ENCODE assay signal across 28 cellular contexts in genomic region chr17:11545002-11545401, GRCh38. TPM values are rescaled to one million over a fixed set of nuclear protein-coding genes. Genes with fewer than 3 reads are reported as not detected.
DNase-seq lines count a peak whose midpoint lies in the region; ATAC-seq, FAIRE-seq and TF ChIP-seq lines count a peak whose summit lies in the region.
"Had no signal": no experiment of that assay in that cellular context is flagged by ENCODE, and none has a peak within 500 bp of the region (broad histone marks: within the 10 kb centered on the region; RNA-seq: fewer than 3 reads in every experiment).

No MANE protein-coding gene starts in this region.

- H3K27me3 ChIP-seq in A673 (replicated peaks; ENCODE audit: insufficient read depth, low read depth, low read length, poor library complexity) (no peaks in the 10 kb centered on the region), K562 (ENCODE audit: control insufficient read depth in 2 of 2, insufficient read depth in 2 of 2, low read length in 2 of 2) (no peaks in the 10 kb centered on the region)
- H3K27me3 ChIP-seq: BE2C, BLaER1 had no signal

- CTCF ChIA-PET in A549 (lab: Yijun Ruan, JAX) = interaction anchor here (0.6 kb wide), 1 partner anchor 941 kb away, joined by 4 read pairs; no protein-coding TSS in a partner anchor
- CTCF ChIA-PET in A673 (lab: Charles Lee) = interaction anchor here (0.7 kb wide), 1 partner anchor 9 kb away, joined by 4 read pairs; no protein-coding TSS in a partner anchor
- CTCF ChIA-PET in K562 (lab: Yijun Ruan, JAX; ENCODE audit: low intra/inter-chr PET ratio) = no interaction called here

- H3K4me2 ChIP-seq in A549 (no peak overlapping the region), K562 (ENCODE audit: insufficient read depth, low read length) (no peak overlapping the region)
- H3K4me2 ChIP-seq: BLaER1 had no signal

- H3K4me1 ChIP-seq in A549 (no peaks in the 10 kb centered on the region), A673 (ENCODE audit: insufficient read depth, low read length, poor library complexity, severe bottlenecking) (peaks cover 33% of the 10 kb centered on the region), K562 (replicated peaks in 1 of 2; ENCODE audit: control insufficient read depth in 2 of 2, insufficient read depth in 2 of 2, low read length in 2 of 2) (no peaks in the 10 kb centered on the region)
- H3K4me1 ChIP-seq: BE2C, BLaER1 had no signal

- no peaks in the 10 kb centered on the region for H3K79me2 ChIP-seq in K562 (ENCODE audit: control insufficient read depth, insufficient read depth, low read length)

- TF ChIP-seq CTCF in A549 (IDR thresholded peaks at IDR 0.05) (no peak), A673 (conservative IDR thresholded peaks at IDR 0.05; ENCODE audit: low read depth, low read length) (no peak), K562 (IDR thresholded peaks at IDR 0.05 in 2 of 3, conservative IDR thresholded peaks at IDR 0.05 in 1 of 3; ENCODE audit: insufficient read depth in 2 of 3, low read depth in 1 of 3, low read length in 3 of 3) (no peak)

- FAIRE-seq in A549 (lab: Jason Lieb, UNC) (no peak), K562 (lab: Jason Lieb, UNC) (no peak)
- FAIRE-seq: A204.1, GM12878, GM12892, GM18507 had no signal

- H3K4me3 ChIP-seq in A549 (no peak overlapping the region), A673 (ENCODE audit: low read depth, low read length, poor library complexity, severe bottlenecking) (no peak overlapping the region), K562 (no peak overlapping the region)
- H3K4me3 ChIP-seq: BLaER1, GM12878 had no signal

- DNase-seq in A549 (ENCODE audit: low read depth in 1 of 2, low spot score in 1 of 2) (no peak), A673 (ENCODE audit: low spot score) (peak; percentile 41), K562 (ENCODE audit: extremely low read depth in 1 of 4, low spot score in 3 of 4) (no peak), NCI-H1930 (lab: John Stamatoyannopoulos, UW) (no peak), NCI-H2029 (lab: John Stamatoyannopoulos, UW) (no peak)
- DNase-seq: 8988T; ACHN; BE2C; C1 segment of cervical spinal cord; CD4-positive, alpha-beta memory T cell; CD4-positive, CD25-positive, alpha-beta regulatory T cell; CD8-positive, alpha-beta memory T cell; COR-L47; DMS 273 treated with DMSO at 0.1 percent for 48 hours; DMS153; DMS53; DMS79; DND-41; EL; GDM1 had no signal

- no peak for TF ChIP-seq EP300 in A549 (IDR thresholded peaks at IDR 0.05)
- no peak for TF ChIP-seq EP300 in K562 (IDR thresholded peaks at IDR 0.05; ENCODE audit: low read length)

- H3K27ac ChIP-seq in A549 (no peak overlapping the region), A673 (ENCODE audit: low read depth, low read length, poor library complexity, severe bottlenecking) (peak overlapping the region; percentile 58), K562 (ENCODE audit: extremely low read depth, low read depth, low read length) (no peak overlapping the region)
- H3K27ac ChIP-seq: BLaER1 had no signal

- TF ChIP-seq POLR2A in A549 (IDR thresholded peaks at IDR 0.05; ENCODE audit: low read length) (no peak), K562 (conservative IDR thresholded peaks at IDR 0.05) (no peak)

- intact Hi-C loops in A673 (cut with micrococcal nuclease; ENCODE audit: unreplicated experiment) = no loop called here
- intact Hi-C loops in K562 (cut with micrococcal nuclease) = no loop called here

- H4K20me1 ChIP-seq in K562 (replicated peaks; ENCODE audit: control insufficient read depth, insufficient read depth, low read length) = no peaks in the 10 kb centered on the region
- H4K20me1 ChIP-seq: BLaER1 had no signal

- no peaks in the 10 kb centered on the region for H3K9me1 ChIP-seq in K562 (ENCODE audit: control insufficient read depth, insufficient read depth, low read length)

- H3K9me3 ChIP-seq in A549 (peaks cover 3% of the 10 kb centered on the region; the same call in 1 of the 3 replicates), A673 (ENCODE audit: low read depth, low read length, poor library complexity, severe bottlenecking) (peaks cover 16% of the 10 kb centered on the region), K562 (replicated peaks; ENCODE audit: control insufficient read depth, insufficient read depth, low read depth, low read length) (no peaks in the 10 kb centered on the region)
- H3K9me3 ChIP-seq: BE2C had no signal

- POLR2A ChIA-PET in A549 (lab: Yijun Ruan, JAX) = no interaction called here
- POLR2A ChIA-PET in A673 (lab: Charles Lee; ENCODE audit: low non-redundant PET) = no interaction called here
- POLR2A ChIA-PET in K562 (lab: Yijun Ruan, JAX) = no interaction called here

- no peak overlapping the region for H2AFZ ChIP-seq in K562 (ENCODE audit: low read depth, low read length)

- no TSS peak for BruUV-seq in A673 (replicated peaks; lab: Mats Ljungman, UMichigan)
- no TSS peak for BruUV-seq in K562 (replicated peaks; lab: Mats Ljungman, UMichigan)

- ATAC-seq in A549 (no peak), K562 (no peak)
- ATAC-seq: GM12878 had no signal

- 12% methylated on average over 6 of the region's 6 CpGs for WGBS in A549 (ENCODE audit: missing lambda C conversion rate)
- WGBS in K562 (ENCODE audit: insufficient coverage, low coverage, missing lambda C conversion rate) = 5% methylated on average over 5 of the region's 6 CpGs

- no peak for TF ChIP-seq RAD21 in A549 (conservative IDR thresholded peaks at IDR 0.05 in 1 of 2, IDR thresholded peaks at IDR 0.05 in 1 of 2)
- TF ChIP-seq RAD21 in K562 (CRISPR knock-in tag; conservative IDR thresholded peaks at IDR 0.05 in 1 of 2, IDR thresholded peaks at IDR 0.05 in 1 of 2) = no peak

- H3K36me3 ChIP-seq in A673 (ENCODE audit: insufficient read depth, low read length, poor library complexity, severe bottlenecking) = no peaks in the 10 kb centered on the region
- H3K36me3 ChIP-seq in K562 (ENCODE audit: control insufficient read depth, insufficient read depth, low read length) = no peaks in the 10 kb centered on the region
- H3K36me3 ChIP-seq: BE2C, BLaER1 had no signal

- no peak overlapping the region for H3K9ac ChIP-seq in K562 (ENCODE audit: insufficient read depth in 1 of 2, low read depth in 2 of 2, low read length in 2 of 2)
- H3K9ac ChIP-seq: BLaER1 had no signal

- in situ Hi-C loops in K562 (cut with MboI) = no loop called here

TF ChIP-seq in A549, 52 proteins besides CTCF, POLR2A, EP300 and RAD21:
- TF ChIP-seq MAZ (IDR thresholded peaks at IDR 0.05; ENCODE audit: borderline replicate concordance, low read depth, low read length) (no peak), MAFK (IDR thresholded peaks at IDR 0.05; ENCODE audit: partially characterized antibody) (peak; percentile 60), SMC3 (IDR thresholded peaks at IDR 0.05) (no peak)
TF ChIP-seq in A549: peak in this region for 1.

TF ChIP-seq in K562, 482 proteins besides CTCF, POLR2A, EP300 and RAD21:
- TF ChIP-seq C11orf30 (IDR thresholded peaks at IDR 0.05; ENCODE audit: low read depth) = peak; percentile 5; the same call in 1 of the 2 replicates
- TF ChIP-seq KDM5B (IDR thresholded peaks at IDR 0.05; ENCODE audit: insufficient replicate concordance, low read depth, low read length) = no peak
TF ChIP-seq in K562: peak in this region for 1.

RNA-seq across cellular contexts. Expression of gene DNAH9, which starts 53.3 kb away (rescaled TPM):
- polyA plus RNA-seq in A549 (2011; rRNA removed) (0.03 and 0.04 TPM in 2 replicates), A549 (2017; fragmentation: RNase III; extraction: RNeasy Plus Mini Kit Qiagen cat#74134 plus additional on column Dnase treatment) (0.04 TPM in 1 of 3 replicates, not detected in the others), K562 (2011; rRNA removed) (not detected in 2 replicates), K562 (2014; fragmentation: Illumina TruSeq; extraction: Trizol) (not detected in 2 replicates), K562 (2014; fragmentation: Nextera tagmentation; extraction: Ambion mirVana) (not detected), K562 (2014; rRNA removed) (not detected in 2 replicates)
- polyA plus RNA-seq in A549 (2012; cell fraction: cytosol; rRNA removed) = 0.01 TPM in 1 of 2 replicates, not detected in the other
- polyA plus RNA-seq in A549 (2012; cell fraction: nucleus; rRNA removed) = 0.02 TPM in 1 of 2 replicates, not detected in the other
- not detected in 2 replicates for polyA minus RNA-seq in A549 (2011; rRNA and poly(A)+ RNA removed)
- total RNA-seq in A673 (2021) (6.2 and 6.6 TPM in 2 replicates), K562 (2014; rRNA removed) (not detected in 2 replicates), K562 (2014; rRNA removed; fragmentation: Illumina TruSeq; extraction: Trizol) (not detected in 2 replicates), K562 (2015; rRNA removed; fragmentation: Illumina TruSeq; extraction: Trizol) (not detected in 2 replicates), K562 (2021) (not detected in 2 replicates)
- total RNA-seq in K562 (2011; cell fraction: chromatin; rRNA removed; ENCODE audit: low replicate concordance) = not detected in 2 replicates
- not detected in 2 replicates for total RNA-seq in K562 (2011; cell fraction: nucleolus; rRNA removed)
- not detected in 2 replicates for total RNA-seq in K562 (2011; cell fraction: nucleoplasm; rRNA removed)
- not detected in 2 replicates for polyA plus RNA-seq in K562 (2011; cell fraction: cytosol; rRNA removed)
- not detected in 2 replicates for polyA plus RNA-seq in K562 (2011; cell fraction: nucleus; rRNA removed)
- not detected in 2 replicates for polyA plus RNA-seq in K562 (2012)
- not detected in 2 replicates for polyA minus RNA-seq in K562 (2011; rRNA and poly(A)+ RNA removed)
- polyA minus RNA-seq in K562 (2011; cell fraction: cytosol; rRNA and poly(A)+ RNA removed) = not detected in 2 replicates
- not detected in 2 replicates for polyA minus RNA-seq in K562 (2011; cell fraction: nucleus; rRNA and poly(A)+ RNA removed)
- total RNA-seq: CD4-positive, alpha-beta memory T cell; CD4-positive, CD25-positive, alpha-beta regulatory T cell; CD8-positive, alpha-beta memory T cell; G401 had no signal
- polyA plus RNA-seq: AG04450; CD14-positive monocyte; CD4-positive, alpha-beta memory T cell; CD4-positive, CD25-positive, alpha-beta regulatory T cell; CD8-positive, alpha-beta memory T cell had no signal

Comparison
In these comparisons a context has a peak if more than half of its experiments do, and no peak if none do; other contexts are left out.
1. Of the 35 proteins assayed by ChIP-seq in both K562 and A549: peak only in K562: none; only in A549: MAFK; in both: none; in neither: 34.